Comparison of ENCODE assay signal across 9 cellular contexts in genomic region chr14:55448146-55448614, GRCh38. TPM values are rescaled to one million over a fixed set of nuclear protein-coding genes. Genes with fewer than 3 reads are reported as not detected.
DNase-seq lines count a peak whose midpoint lies in the region; ATAC-seq and TF ChIP-seq lines count a peak whose summit lies in the region.
"Had no signal": no experiment of that assay in that cellular context is flagged by ENCODE, and none has a peak within 500 bp of the region (broad histone marks: within the 10 kb centered on the region; RNA-seq: fewer than 3 reads in every experiment).

No MANE protein-coding gene starts in this region.

- H3K4me3 ChIP-seq in SJSA1 (no peak overlapping the region), foreskin fibroblast (ENCODE audit: low read depth in 1 of 2, low read length in 2 of 2) (no peak overlapping the region), transverse colon (no peak overlapping the region)

- H3K9me3 ChIP-seq in SJSA1 (replicated peaks) = no peaks in the 10 kb centered on the region
- no peaks in the 10 kb centered on the region for H3K9me3 ChIP-seq in transverse colon

- H3K4me1 ChIP-seq in SJSA1 (replicated peaks) (peaks cover 37% of the 10 kb centered on the region), transverse colon (peaks cover 6 to 64% (median 20%) of the 10 kb centered on the region in 4 donors)

- in situ Hi-C loops in transverse colon (cut with MboI; ENCODE audit: low pct_ligation_motif_present in 1 of 4, low pct_unique_long_range_greater_than_20kb in 1 of 4, low sequenced_read_pairs in 3 of 4) = loop anchor here (25.0 kb wide), 2 partner anchors 214 to 1039 kb away; no protein-coding TSS in a partner anchor

- DNase-seq in stimulated activated CD4-positive, alpha-beta T cell treated with anti-CD3 and anti-CD28 coated beads, Interleukin-12 subunit alpha, Interleukin-12 subunit beta, amount 100 ng/mL, for 48 hours (ENCODE audit: low read depth in 2 of 3, low spot score in 1 of 3) = peak in 2 of 3 donors; percentile 29 to 41
- no peak for DNase-seq in stimulated activated CD4-positive, alpha-beta T cell treated with anti-CD3 and anti-CD28 coated beads, Interleukin-12 subunit alpha, Interleukin-12 subunit beta, amount 100 ng/mL, for 4 hours
- DNase-seq in SJSA1 (ENCODE audit: low read depth in 1 of 2, low spot score in 2 of 2) (peak; percentile 96 to 98), foreskin fibroblast (peak; percentile 88 to 91), transverse colon (peak; percentile 60), DMS153 treated with DMSO at 0.1 percent for 48 hours (lab: John Stamatoyannopoulos, UW; ENCODE audit: unreplicated experiment) (no peak), NCI-H345 treated with DMSO at 0.1 percent for 48 hours (lab: John Stamatoyannopoulos, UW; ENCODE audit: unreplicated experiment) (no peak)

- peak overlapping the region; percentile 56 for H3K27ac ChIP-seq in SJSA1
- H3K27ac ChIP-seq in transverse colon = peak overlapping the region; percentile 30 to 53 (median 36)

- no peak for ATAC-seq in HG03520 (IDR thresholded peaks at IDR 0.05; ENCODE audit: unreplicated experiment)

- H3K36me3 ChIP-seq in SJSA1 = no peaks in the 10 kb centered on the region
- no peaks in the 10 kb centered on the region for H3K36me3 ChIP-seq in transverse colon

- intact Hi-C loops in transverse colon (cut with DNase I; ENCODE audit: low total_unique reads) = no loop called here

- H3K27me3 ChIP-seq in SJSA1 (replicated peaks) = no peaks in the 10 kb centered on the region
- no peaks in the 10 kb centered on the region for H3K27me3 ChIP-seq in transverse colon

- no peak for TF ChIP-seq POLR2A in transverse colon (IDR thresholded peaks at IDR 0.05)

- WGBS in transverse colon (ENCODE audit: low coverage in 1 of 2), 2 donors = 20 to 27% methylated on average over 3 of the region's 3 CpGs

- TF ChIP-seq EP300 in transverse colon (IDR thresholded peaks at IDR 0.05; ENCODE audit: low read depth) = no peak

- TF ChIP-seq CTCF in foreskin fibroblast (IDR thresholded peaks at IDR 0.05; ENCODE audit: low read depth, low read length) (no peak), transverse colon (IDR thresholded peaks at IDR 0.05) (peak in 1 of 5 experiments; percentile 15)

RNA-seq across cellular contexts. Expression of gene TBPL2, which starts 7.8 kb away (rescaled TPM):
- total RNA-seq in SJSA1 (2014; rRNA removed; shearing (Covaris generic)) = not detected in 2 replicates
- not detected for total RNA-seq in transverse colon
- total RNA-seq: neural crest cell had no signal

RNA-seq across cellular contexts. Expression of gene ATG14, which starts 36.5 kb away (rescaled TPM):
- 5.6 and 8.3 TPM in 2 replicates for total RNA-seq in SJSA1 (2014; rRNA removed; shearing (Covaris generic))
- 10 to 100 TPM; 11.5 to 24.7 (median 13.4) TPM for total RNA-seq in transverse colon

Comparison
In these comparisons a context has a peak if more than half of its experiments do, and no peak if none do; other contexts are left out.
1. DNase-seq: peak in stimulated activated CD4-positive, alpha-beta T cell treated with anti-CD3 and anti-CD28 coated beads, Interleukin-12 subunit alpha, Interleukin-12 subunit beta, amount 100 ng/mL, for 48 hours (2 of 3), SJSA1 (2 of 2), foreskin fibroblast (2 of 2) and transverse colon (single experiment); none in stimulated activated CD4-positive, alpha-beta T cell treated with anti-CD3 and anti-CD28 coated beads, Interleukin-12 subunit alpha, Interleukin-12 subunit beta, amount 100 ng/mL, for 4 hours (single experiment), DMS153 treated with DMSO at 0.1 percent for 48 hours (single experiment) and NCI-H345 treated with DMSO at 0.1 percent for 48 hours (single experiment).